13 cellular contexts compared by ENCODE assay signal in the genomic region with DNA sequence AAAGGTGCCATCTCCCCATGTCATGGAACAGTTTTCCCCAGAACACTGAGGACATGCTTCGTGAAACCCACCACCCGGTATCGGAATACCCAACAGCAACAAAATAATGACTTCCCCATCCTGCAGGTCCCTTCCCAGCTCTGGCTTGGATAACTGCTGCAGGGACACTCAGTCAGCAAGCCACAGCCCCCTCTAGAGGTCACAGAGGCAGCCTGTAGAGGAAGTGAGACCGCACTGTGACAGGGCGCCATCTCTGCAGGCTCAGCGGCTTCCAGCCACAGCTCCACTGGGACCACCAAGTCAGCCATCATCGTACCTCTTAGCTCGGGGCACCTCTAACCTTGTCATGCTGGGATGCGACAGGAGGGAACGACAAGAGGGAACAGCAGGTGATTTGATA.
DNase-seq lines count a peak whose midpoint lies in the region; FAIRE-seq and TF ChIP-seq lines count a peak whose summit lies in the region.
"Had no signal": no experiment of that assay in that cellular context is flagged by ENCODE, and none has a peak within 500 bp of the region (broad histone marks: within the 10 kb centered on the region; RNA-seq: fewer than 3 reads in every experiment).

No MANE protein-coding gene starts in this region.

- H3K79me2 ChIP-seq in Karpas-422 (ENCODE audit: low read length), result no peaks in the 10 kb centered on the region
- no peaks in the 10 kb centered on the region for H3K79me2 ChIP-seq in osteoblast (ENCODE audit: insufficient read depth, low read length)

- H3K4me1 ChIP-seq in Karpas-422 (ENCODE audit: low read length) (no peaks in the 10 kb centered on the region), osteoblast (ENCODE audit: insufficient read depth, low read length) (peaks cover 25% of the 10 kb centered on the region)

- H3K36me3 ChIP-seq in Karpas-422 (ENCODE audit: insufficient read depth, low read length) (no peaks in the 10 kb centered on the region), osteoblast (ENCODE audit: insufficient read depth, low read length) (no peaks in the 10 kb centered on the region)
- H3K36me3 ChIP-seq: ovary, tibial nerve had no signal

- H3K4me2 ChIP-seq in Karpas-422 (ENCODE audit: low read depth, low read length, poor library complexity, severe bottlenecking) (no peak overlapping the region), osteoblast (ENCODE audit: insufficient read depth, low read length) (no peak overlapping the region)

- FAIRE-seq in GM19239 (lab: Jason Lieb, UNC) (no peak), RCC 7860 (lab: Jason Lieb, UNC) (no peak)
- FAIRE-seq: A204.1 had no signal

- no peak overlapping the region for H3K9ac ChIP-seq in Karpas-422 (ENCODE audit: low read length)

- H4K20me1 ChIP-seq in Karpas-422 (ENCODE audit: insufficient read depth, low read depth, low read length) (no peaks in the 10 kb centered on the region), osteoblast (ENCODE audit: insufficient read depth, low read length) (no peaks in the 10 kb centered on the region)

- no peaks in the 10 kb centered on the region for H3K9me2 ChIP-seq in Karpas-422 (replicated peaks; ENCODE audit: insufficient read depth, low read length)

- DNase-seq in NCI-H748 (lab: John Stamatoyannopoulos, UW; ENCODE audit: unreplicated experiment) (peak; percentile 16), NCI-H748 treated with DMSO at 0.1 percent for 48 hours (lab: John Stamatoyannopoulos, UW) (no peak), Karpas-422 (peak; percentile 52), cardiac fibroblast (ENCODE audit: low read depth in 2 of 2) (no peak), osteoblast (ENCODE audit: insufficient read length, low spot score, missing footprints) (no peak), GM19239 (ENCODE audit: insufficient read length, low spot score) (no peak), RCC 7860 (ENCODE audit: low spot score) (no peak)
- DNase-seq in activated CD4-positive, CD25-positive, alpha-beta regulatory T cell (lab: John Stamatoyannopoulos, UW), result no peak
- DNase-seq: activated effector memory CD4-positive, alpha-beta T cell treated with Interleukin-2 at 50 U/mL for 16 hours; NCI-H1694 treated with DMSO at 0.1 percent for 48 hours; ovary had no signal

- no peaks in the 10 kb centered on the region for H3K27me3 ChIP-seq in Karpas-422 (ENCODE audit: low read length)
- no peaks in the 10 kb centered on the region for H3K27me3 ChIP-seq in osteoblast (ENCODE audit: insufficient read depth, low read length)
- H3K27me3 ChIP-seq: ovary, tibial nerve had no signal

- H3K9me3 ChIP-seq in Karpas-422 (ENCODE audit: low read length) (no peaks in the 10 kb centered on the region), osteoblast (ENCODE audit: low read depth, low read length) (no peaks in the 10 kb centered on the region)
- H3K9me3 ChIP-seq: ovary, tibial nerve had no signal

- no peak overlapping the region for H3K4me3 ChIP-seq in Karpas-422 (ENCODE audit: low read length)
- no peak overlapping the region for H3K4me3 ChIP-seq in cardiac fibroblast (replicated peaks in 1 of 2; ENCODE audit: low read depth in 2 of 2, low read length in 2 of 2)
- no peak overlapping the region for H3K4me3 ChIP-seq in osteoblast (ENCODE audit: insufficient read depth, low read length)
- H3K4me3 ChIP-seq: ovary, tibial nerve had no signal

- H3K27ac ChIP-seq in Karpas-422 (ENCODE audit: low read length) (no peak overlapping the region), osteoblast (ENCODE audit: low read depth, low read length) (no peak overlapping the region)
- H3K27ac ChIP-seq: ovary, tibial nerve had no signal

- no peak overlapping the region for H2AFZ ChIP-seq in Karpas-422 (ENCODE audit: low read length)
- H2AFZ ChIP-seq in osteoblast (ENCODE audit: low read length), result no peak overlapping the region

- peak; percentile 11 for TF ChIP-seq CTCF in cardiac fibroblast (IDR thresholded peaks at IDR 0.05; ENCODE audit: low read depth, low read length)
- peak; percentile 21 for TF ChIP-seq CTCF in osteoblast (IDR thresholded peaks at IDR 0.05; ENCODE audit: extremely low read depth, low read depth, low read length)

Comparison
In these comparisons a context has a peak if more than half of its experiments do, and no peak if none do; other contexts are left out.
1. DNase-seq: peak in NCI-H748 (single experiment) and Karpas-422 (single experiment); none in NCI-H748 treated with DMSO at 0.1 percent for 48 hours (single experiment), cardiac fibroblast (0 of 2), osteoblast (single experiment), GM19239 (single experiment), activated CD4-positive, CD25-positive, alpha-beta regulatory T cell (0 of 4) and RCC 7860 (single experiment).